Comparison of ENCODE assay signal across 29 cellular contexts in the genomic region with DNA sequence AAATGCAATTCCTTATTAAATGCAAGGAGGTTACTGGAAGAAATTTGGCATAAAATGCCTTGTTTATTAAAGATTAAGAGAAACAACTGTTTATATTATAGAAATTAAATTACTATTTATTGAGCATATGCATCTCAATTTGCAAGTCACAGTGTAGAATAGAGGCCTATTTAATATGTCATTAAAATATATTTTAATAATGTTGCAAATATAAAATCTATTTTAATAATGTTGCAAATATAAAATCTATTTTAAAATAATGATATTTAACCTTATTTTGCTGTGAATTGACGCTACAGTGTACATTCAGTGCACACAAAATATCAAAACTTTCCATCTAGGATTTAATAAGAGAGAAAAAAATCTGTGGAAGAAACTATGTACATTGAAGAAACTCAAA.
"Had no signal": no experiment of that assay in that cellular context is flagged by ENCODE, and none has a peak within 500 bp of the region (broad histone marks: within the 10 kb centered on the region; RNA-seq: fewer than 3 reads in every experiment).

No MANE protein-coding gene starts in this region.

- DNase-seq: colonic mucosa; cortex of kidney; dermis blood vessel endothelial cell; dorsolateral prefrontal cortex; effector CD4-positive, alpha-beta T cell; effector CD8-positive, alpha-beta T cell; effector memory CD4-positive, alpha-beta T cell; effector memory CD8-positive, alpha-beta T cell; endodermal cell; erythroblast; esophagus squamous epithelium; foreskin fibroblast; foreskin keratinocyte; foreskin melanocyte; gastrocnemius medialis; glutamatergic neuron; head of caudate nucleus; heart left ventricle; heart right ventricle had no signal

- H3K9me3 Mint-ChIP-seq: endodermal cell had no signal

- H3K27me3 ChIP-seq: colonic mucosa, dorsolateral prefrontal cortex, esophagus muscularis mucosa, esophagus squamous epithelium, foreskin keratinocyte, gastrocnemius medialis, gastroesophageal sphincter, heart left ventricle, heart right ventricle had no signal

- FAIRE-seq: colon, endometrium, endothelial cell of umbilical vein, frontal cortex had no signal

- H3K36me3 ChIP-seq: colonic mucosa, esophagus muscularis mucosa, esophagus squamous epithelium, gastrocnemius medialis, gastroesophageal sphincter, heart left ventricle, heart right ventricle had no signal

- H3K27ac Mint-ChIP-seq: dendritic cell treated with granulocyte-macrophage colony-stimulating factor and Interleukin-4, amounts not matched to agents 40 ng/mL and 50 ng/mL, for 4 days; effector memory CD8-positive, alpha-beta T cell; endodermal cell had no signal

- H3K4me1 ChIP-seq: colonic mucosa, esophagus muscularis mucosa, esophagus squamous epithelium, foreskin keratinocyte, gastrocnemius medialis, gastroesophageal sphincter, heart left ventricle, heart right ventricle had no signal

- H3K27me3 Mint-ChIP-seq: dendritic cell treated with granulocyte-macrophage colony-stimulating factor and Interleukin-4, amounts not matched to agents 40 ng/mL and 50 ng/mL, for 4 days; effector memory CD8-positive, alpha-beta T cell had no signal

- H3K4me3 ChIP-seq: colonic mucosa, coronary artery, dorsolateral prefrontal cortex, esophagus muscularis mucosa, esophagus squamous epithelium, gastrocnemius medialis, gastroesophageal sphincter, heart left ventricle, heart right ventricle had no signal

- ATAC-seq: effector memory CD8-positive, alpha-beta T cell; esophagus mucosa; foreskin keratinocyte; gastrocnemius medialis; gastroesophageal sphincter; heart left ventricle; heart right ventricle had no signal

- H3K4me3 Mint-ChIP-seq: dendritic cell treated with granulocyte-macrophage colony-stimulating factor and Interleukin-4, amounts not matched to agents 40 ng/mL and 50 ng/mL, for 4 days; effector memory CD8-positive, alpha-beta T cell; endodermal cell had no signal

- H3K9me3 ChIP-seq: colonic mucosa, esophagus muscularis mucosa, esophagus squamous epithelium, gastrocnemius medialis, gastroesophageal sphincter, heart left ventricle, heart right ventricle had no signal

- H3K27ac ChIP-seq: colonic mucosa, coronary artery, dorsolateral prefrontal cortex, epithelial cell of prostate, esophagus muscularis mucosa, esophagus squamous epithelium, foreskin keratinocyte, gastrocnemius medialis, gastroesophageal sphincter, heart left ventricle, heart right ventricle had no signal
